ENCODE assay signal across 19 cellular contexts in the genomic region with DNA sequence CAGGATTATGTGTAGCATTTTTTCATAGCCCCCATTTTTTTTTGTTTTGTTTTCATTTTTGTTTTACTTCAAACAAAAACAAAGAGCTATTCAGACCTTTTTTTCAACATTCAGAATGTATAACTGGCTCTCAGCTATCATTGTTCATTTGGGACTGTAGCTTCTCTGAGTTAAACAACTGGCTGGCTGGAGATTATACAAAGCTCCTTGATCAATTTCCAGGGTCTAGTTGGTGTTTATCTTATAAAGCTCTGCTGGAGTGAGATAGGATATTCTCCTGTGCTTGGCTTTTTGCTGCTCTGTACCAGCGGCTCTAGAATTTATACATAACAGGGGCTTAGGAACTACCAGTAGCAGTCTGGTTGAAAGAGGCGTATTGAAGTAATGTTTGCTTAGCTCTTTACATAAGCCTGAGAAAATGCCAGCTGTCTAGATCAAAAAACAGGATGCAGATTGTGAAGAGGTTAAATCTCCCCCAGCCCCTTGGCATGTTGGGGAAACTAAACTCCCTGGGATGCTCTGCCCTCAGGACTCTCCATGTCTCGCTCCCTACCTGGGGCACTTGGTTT. TPM values are rescaled to one million over a fixed set of nuclear protein-coding genes. Genes with fewer than 3 reads are reported as not detected.
DNase-seq lines count a peak whose midpoint lies in the region; ATAC-seq, FAIRE-seq and TF ChIP-seq lines count a peak whose summit lies in the region.
"Had no signal": no experiment of that assay in that cellular context is flagged by ENCODE, and none has a peak within 500 bp of the region (broad histone marks: within the 10 kb centered on the region; RNA-seq: fewer than 3 reads in every experiment).

No MANE protein-coding gene starts in this region.

- POLR2A ChIA-PET in HepG2 (lab: Yijun Ruan, JAX): no interaction called here

- in situ Hi-C loops in HepG2 (cut with HindIII; ENCODE audit: extremely low pct_ligation_motif_present, low pct_unique_long_range_greater_than_20kb): no loop called here

- H4K20me1 ChIP-seq in HepG2 (ENCODE audit: insufficient read depth, low read length): no peaks in the 10 kb centered on the region

- H3K27ac ChIP-seq in HepG2 (ENCODE audit: extremely low read length, insufficient read depth, low read length) (no peak overlapping the region), right lobe of liver (no peak overlapping the region), body of pancreas (peak overlapping the region; percentile 51 to 74 (median 52)), ovary (no peak overlapping the region)
- H3K27ac ChIP-seq: PC-9, vagina had no signal

- ATAC-seq in HepG2: no peak
- ATAC-seq in right lobe of liver: no peak
- ATAC-seq in body of pancreas: peak; percentile 87
- no peak for ATAC-seq in HG03280 (IDR thresholded peaks at IDR 0.05; ENCODE audit: unreplicated experiment)
- no peak for ATAC-seq in GM21723 (IDR thresholded peaks at IDR 0.05; ENCODE audit: unreplicated experiment)
- ATAC-seq: mucosa of descending colon, sciatic nerve, SK-N-SH treated with all-trans-retinoic acid at 6 μM for 48 hours had no signal

- no peak overlapping the region for H2AFZ ChIP-seq in HepG2 (ENCODE audit: low read length)
- H2AFZ ChIP-seq: PC-9 had no signal

- no peaks in the 10 kb centered on the region for H3K79me2 ChIP-seq in HepG2 (ENCODE audit: insufficient read depth, low read length)

- no peak for TF ChIP-seq RAD21 in HepG2 (CRISPR knock-in tag; IDR thresholded peaks at IDR 0.05)

- H3K9me3 ChIP-seq in HepG2 (ENCODE audit: low read length): no peaks in the 10 kb centered on the region
- no peaks in the 10 kb centered on the region for H3K9me3 ChIP-seq in right lobe of liver
- no peaks in the 10 kb centered on the region for H3K9me3 ChIP-seq in body of pancreas
- no peaks in the 10 kb centered on the region for H3K9me3 ChIP-seq in ovary
- H3K9me3 ChIP-seq: mucosa of descending colon, vagina had no signal

- CTCF ChIA-PET in HepG2 (lab: Yijun Ruan, JAX; ENCODE audit: low intra/inter-chr PET ratio, low total read pairs): no interaction called here

- no peaks in the 10 kb centered on the region for H3K27me3 ChIP-seq in HepG2 (ENCODE audit: control insufficient read depth in 1 of 2, insufficient read depth in 2 of 2, low read length in 2 of 2)
- no peaks in the 10 kb centered on the region for H3K27me3 ChIP-seq in right lobe of liver
- H3K27me3 ChIP-seq in body of pancreas: no peaks in the 10 kb centered on the region
- no peaks in the 10 kb centered on the region for H3K27me3 ChIP-seq in ovary
- H3K27me3 ChIP-seq: vagina had no signal

- no peak overlapping the region for H3K4me2 ChIP-seq in HepG2 (ENCODE audit: low read depth, low read length)
- H3K4me2 ChIP-seq: PC-9 had no signal

- no TSS peak for BruUV-seq in HepG2 (replicated peaks; lab: Mats Ljungman, UMichigan)

- no peak for TF ChIP-seq EP300 in HepG2 (IDR thresholded peaks at IDR 0.05; ENCODE audit: low read depth in 2 of 2, low read length in 2 of 2)
- no peak for TF ChIP-seq EP300 in HepG2 (CRISPR knock-in tag; IDR thresholded peaks at IDR 0.05; ENCODE audit: borderline replicate concordance)
- no peak for TF ChIP-seq EP300 in ovary (IDR thresholded peaks at IDR 0.05)

- intact Hi-C loops in HepG2 (cut with micrococcal nuclease; ENCODE audit: unreplicated experiment) (no loop called here), right lobe of liver (cut with DNase I) (no loop called here), body of pancreas (cut with DNase I) (no loop called here), ovary (cut with DNase I) (no loop called here)

- H3K4me1 ChIP-seq in HepG2 (ENCODE audit: insufficient read depth, low read length): 0 out of 2 replicates have a peak, but pooled peaks cover 6% of the 10 kb centered on the region
- no peaks in the 10 kb centered on the region for H3K4me1 ChIP-seq in right lobe of liver
- peaks cover 23% of the 10 kb centered on the region for H3K4me1 ChIP-seq in body of pancreas
- H3K4me1 ChIP-seq in ovary (ENCODE audit: insufficient read depth): no peaks in the 10 kb centered on the region
- H3K4me1 ChIP-seq: vagina had no signal

- TF ChIP-seq POLR2A in HepG2 (IDR thresholded peaks at IDR 0.05; ENCODE audit: insufficient read depth in 1 of 2, low read depth in 2 of 2, low read length in 2 of 2) (no peak), right lobe of liver (IDR thresholded peaks at IDR 0.05) (no peak), body of pancreas (IDR thresholded peaks at IDR 0.05) (peak in 2 of 3 donors; percentile 13 to 20), ovary (IDR thresholded peaks at IDR 0.05) (no peak)

- 83% methylated on average over 3 of the region's 3 CpGs for WGBS in HepG2 (ENCODE audit: low lambda C conversion rate)
- WGBS in right lobe of liver (ENCODE audit: insufficient coverage, low coverage, low lambda C conversion rate, missing lambda C conversion rate): no CpG with 5 or more reads among the region's 3 CpGs
- 51 to 69% methylated on average over 3 of the region's 3 CpGs for WGBS in body of pancreas, 2 donors
- 62 to 85% (median 81%) methylated on average over 3 of the region's 3 CpGs for WGBS in ovary, 3 donors

- no peak overlapping the region for H3K9ac ChIP-seq in HepG2 (ENCODE audit: insufficient read depth, low read depth, low read length)

- no peak for FAIRE-seq in HepG2 (lab: Jason Lieb, UNC)

- H3K4me3 ChIP-seq in HepG2 (replicated peaks in 1 of 3; ENCODE audit: insufficient read depth in 1 of 3, low read depth in 2 of 3, low read length in 3 of 3) (no peak overlapping the region), right lobe of liver (no peak overlapping the region), body of pancreas (no peak overlapping the region), ovary (no peak overlapping the region)
- H3K4me3 ChIP-seq: mucosa of descending colon, PC-9, vagina had no signal

- TF ChIP-seq CTCF in HepG2 (CRISPR knock-in tag; IDR thresholded peaks at IDR 0.05): no peak
- no peak for TF ChIP-seq CTCF in right lobe of liver (IDR thresholded peaks at IDR 0.05)
- TF ChIP-seq CTCF in body of pancreas (IDR thresholded peaks at IDR 0.05): no peak
- TF ChIP-seq CTCF in ovary (IDR thresholded peaks at IDR 0.05): no peak

- H3K36me3 ChIP-seq in HepG2 (replicated peaks in 1 of 2; ENCODE audit: control insufficient read depth in 1 of 2, insufficient read depth in 2 of 2, low read length in 2 of 2) (no peaks in the 10 kb centered on the region), right lobe of liver (no peaks in the 10 kb centered on the region), body of pancreas (replicated peaks in 1 of 2; ENCODE audit: insufficient read depth in 1 of 2, low read depth in 2 of 2) (no peaks in the 10 kb centered on the region), ovary (no peaks in the 10 kb centered on the region)
- H3K36me3 ChIP-seq: vagina had no signal

- DNase-seq in HepG2 (ENCODE audit: low spot score) (peak; percentile 25), right lobe of liver (no peak), NCI-H510A treated with DMSO at 0.1 percent for 48 hours (lab: John Stamatoyannopoulos, UW) (peak; percentile 90), body of pancreas (peak in 3 of 4 donors; percentile 14 to 42 (median 29)), UCSD-AML1 (lab: John Stamatoyannopoulos, UW; ENCODE audit: unreplicated experiment) (no peak), ovary (no peak)
- DNase-seq: activated CD4-positive, alpha-beta T cell treated with anti-CD3 and anti-CD28 coated beads for 4 hours; activated gamma-delta T cell; CD8-positive, alpha-beta memory T cell; foreskin fibroblast; GDM1; mucosa of descending colon; NCI-H446; PC-9 had no signal

TF ChIP-seq in HepG2, 621 proteins besides CTCF, POLR2A, EP300 and RAD21 (continues in another document):
- TF ChIP-seq MIER2 (CRISPR knock-in tag; IDR thresholded peaks at IDR 0.05) (no peak), MXI1 (IDR thresholded peaks at IDR 0.05; ENCODE audit: borderline replicate concordance, low read depth, low read length) (no peak), ZSCAN20 (CRISPR knock-in tag; IDR thresholded peaks at IDR 0.05; ENCODE audit: borderline replicate concordance) (no peak), EED (CRISPR knock-in tag; IDR thresholded peaks at IDR 0.05) (no peak), AGO1 (IDR thresholded peaks at IDR 0.05; ENCODE audit: low read depth, low read length, poor library complexity, severe bottlenecking) (no peak), REXO4 (CRISPR knock-in tag; IDR thresholded peaks at IDR 0.05; ENCODE audit: borderline replicate concordance) (no peak)
- TF ChIP-seq, protein P1, sequence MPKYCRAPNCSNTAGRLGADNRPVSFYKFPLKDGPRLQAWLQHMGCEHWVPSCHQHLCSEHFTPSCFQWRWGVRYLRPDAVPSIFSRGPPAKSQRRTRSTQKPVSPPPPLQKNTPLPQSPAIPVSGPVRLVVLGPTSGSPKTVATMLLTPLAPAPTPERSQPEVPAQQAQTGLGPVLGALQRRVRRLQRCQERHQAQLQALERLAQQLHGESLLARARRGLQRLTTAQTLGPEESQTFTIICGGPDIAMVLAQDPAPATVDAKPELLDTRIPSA (CRISPR knock-in tag; IDR thresholded peaks at IDR 0.05; ENCODE audit: borderline replicate concordance): no peak

RNA-seq across cellular contexts. Expression of a gene that starts 15.2 kb away (rescaled TPM):
- 6.0 and 11.0 TPM in 2 replicates for total RNA-seq in HepG2 (2016; rRNA removed; fragmentation: Illumina TruSeq; extraction: Trizol)
- total RNA-seq in HepG2 (2016; cell fraction: cytosol; rRNA removed; fragmentation: Illumina TruSeq; extraction: Trizol; ENCODE audit: low read depth): 5.0 and 6.1 TPM in 2 replicates
- 4.9 and 8.3 TPM in 2 replicates for total RNA-seq in HepG2 (2016; cell fraction: insoluble cytoplasmic fraction; rRNA removed; fragmentation: Illumina TruSeq; extraction: Trizol)
- 4.0 and 4.8 TPM in 2 replicates for total RNA-seq in HepG2 (2016; cell fraction: membrane; rRNA removed; fragmentation: Illumina TruSeq; extraction: Trizol)
- total RNA-seq in HepG2 (2016; cell fraction: nucleus; rRNA removed; fragmentation: Illumina TruSeq; extraction: Trizol): 23.2 and 25.8 TPM in 2 replicates
- 3.9 and 6.7 TPM in 2 replicates for polyA plus RNA-seq in HepG2 (2011; rRNA removed)
- 2.0 and 3.1 TPM in 2 replicates for polyA plus RNA-seq in HepG2 (2011; cell fraction: cytosol; rRNA removed)
- 30.0 and 33.5 TPM in 2 replicates for polyA plus RNA-seq in HepG2 (2011; cell fraction: nucleus; rRNA removed)
- 7.4 and 7.5 TPM in 2 replicates for polyA plus RNA-seq in HepG2 (2012)
- 1.2 and 1.5 TPM in 2 replicates for polyA plus RNA-seq in HepG2 (2016; cell fraction: cytosol; fragmentation: Illumina TruSeq; extraction: Trizol; ENCODE audit: low read depth)
- polyA plus RNA-seq in HepG2 (2016; cell fraction: insoluble cytoplasmic fraction; fragmentation: Illumina TruSeq; extraction: Trizol; ENCODE audit: low read depth): 2.9 and 4.3 TPM in 2 replicates
- 2.1 and 2.2 TPM in 2 replicates for polyA plus RNA-seq in HepG2 (2016; cell fraction: membrane; fragmentation: Illumina TruSeq; extraction: Trizol; ENCODE audit: low read depth)
- polyA plus RNA-seq in HepG2 (2016; cell fraction: nucleus; fragmentation: Illumina TruSeq; extraction: Trizol; ENCODE audit: insufficient read depth, low read depth): 20.4 and 21.1 TPM in 2 replicates
- 4.7 and 5.2 TPM in 2 replicates for polyA minus RNA-seq in HepG2 (2011; rRNA and poly(A)+ RNA removed; ENCODE audit: low replicate concordance)
- 3.6 and 7.7 TPM in 2 replicates for polyA minus RNA-seq in HepG2 (2011; cell fraction: cytosol; rRNA and poly(A)+ RNA removed)
- 29.7 and 53.3 TPM in 2 replicates for polyA minus RNA-seq in HepG2 (2011; cell fraction: nucleus; rRNA and poly(A)+ RNA removed)
- total RNA-seq in right lobe of liver: 1 to 10 TPM; 4.4 to 9.7 (median 6.1) TPM
- total RNA-seq in body of pancreas: 10 to 100 TPM in 1 of 2 donors, 1 to 10 TPM in 1; 5.9 to 23.6 TPM
- 10 to 100 TPM; 15.0 to 30.7 (median 22.9) TPM for total RNA-seq in ovary
- 10 to 100 TPM in 1 of 2 donors, 1 to 10 TPM in 1; 8.9 to 26.6 TPM for polyA plus RNA-seq in ovary

Comparison
In these comparisons a context has a peak if more than half of its experiments do, and no peak if none do; other contexts are left out.
1. DNase-seq: peak in HepG2 (single experiment), NCI-H510A treated with DMSO at 0.1 percent for 48 hours (single experiment) and body of pancreas (3 of 4); none in right lobe of liver (0 of 3), UCSD-AML1 (single experiment) and ovary (0 of 5).
2. H3K27ac ChIP-seq: peak in body of pancreas (4 of 4); none in HepG2 (single experiment), right lobe of liver (0 of 3) and ovary (0 of 2).
3. POLR2A ChIP-seq: peak in body of pancreas (2 of 3); none in HepG2 (0 of 2), right lobe of liver (single experiment) and ovary (single experiment).